15 cellular contexts compared by ENCODE assay signal in the genomic region with DNA sequence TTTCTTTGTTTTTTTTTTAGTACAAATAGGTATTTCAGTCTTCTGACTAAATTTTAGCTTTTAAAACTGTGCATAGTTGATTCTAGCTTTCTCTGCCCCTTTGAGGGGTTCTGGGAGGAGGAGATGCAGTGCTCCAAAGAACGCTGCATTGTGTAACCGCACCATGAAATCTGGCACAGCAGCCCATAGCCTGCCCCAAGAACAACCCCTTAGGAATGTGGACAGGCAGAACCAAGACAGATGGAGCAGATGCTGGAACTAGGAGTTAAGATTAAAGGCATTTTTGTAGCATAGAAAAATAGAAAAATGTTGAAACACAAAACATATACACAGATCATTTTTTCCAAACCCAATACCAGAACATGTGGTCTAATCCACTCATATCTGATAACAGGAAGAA.
DNase-seq lines count a peak whose midpoint lies in the region; ATAC-seq, FAIRE-seq and TF ChIP-seq lines count a peak whose summit lies in the region.
"Had no signal": no experiment of that assay in that cellular context is flagged by ENCODE, and none has a peak within 500 bp of the region (broad histone marks: within the 10 kb centered on the region; RNA-seq: fewer than 3 reads in every experiment).

No MANE protein-coding gene starts in this region.

- no peak for FAIRE-seq in GM12891 (lab: Jason Lieb, UNC)
- FAIRE-seq: GM12878, H1 had no signal

- H3K27ac Mint-ChIP-seq in osteocyte (ENCODE audit: unreplicated experiment) = peak overlapping the region; percentile 73
- no peak overlapping the region for H3K27ac Mint-ChIP-seq in activated naive CD8-positive, alpha-beta T cell treated with anti-CD3 and anti-CD28 coated beads for 36 hours
- H3K27ac Mint-ChIP-seq in natural killer cell treated with Interleukin-12 subunit alpha and Interleukin-12 subunit beta and Interleukin-15 and Interleukin-18, amount 100 ng/mL, for 72 hours = no peak overlapping the region
- H3K27ac Mint-ChIP-seq: immature natural killer cell had no signal

- H3K4me3 ChIP-seq in foreskin fibroblast (ENCODE audit: low read depth in 1 of 2, low read length in 2 of 2) = no peak overlapping the region
- H3K4me3 ChIP-seq: breast epithelium, GM12878, skin epidermis had no signal

- no peak for TF ChIP-seq POLR2A in GM12891 (IDR thresholded peaks at IDR 0.05; ENCODE audit: low read depth, low read length)

- H3K9me3 Mint-ChIP-seq in osteocyte (ENCODE audit: unreplicated experiment) = no peaks in the 10 kb centered on the region
- no peaks in the 10 kb centered on the region for H3K9me3 Mint-ChIP-seq in activated naive CD8-positive, alpha-beta T cell treated with anti-CD3 and anti-CD28 coated beads for 36 hours
- peaks cover 10% of the 10 kb centered on the region for H3K9me3 Mint-ChIP-seq in natural killer cell treated with Interleukin-12 subunit alpha and Interleukin-12 subunit beta and Interleukin-15 and Interleukin-18, amount 100 ng/mL, for 72 hours

- H3K27me3 Mint-ChIP-seq in osteocyte (ENCODE audit: unreplicated experiment) = no peaks in the 10 kb centered on the region
- no peaks in the 10 kb centered on the region for H3K27me3 Mint-ChIP-seq in activated naive CD8-positive, alpha-beta T cell treated with anti-CD3 and anti-CD28 coated beads for 36 hours
- peaks cover 0 to 6% of the 10 kb centered on the region in 2 donors for H3K27me3 Mint-ChIP-seq in natural killer cell treated with Interleukin-12 subunit alpha and Interleukin-12 subunit beta and Interleukin-15 and Interleukin-18, amount 100 ng/mL, for 72 hours

- peak; percentile 97 for ATAC-seq in Right ventricle myocardium inferior
- ATAC-seq in natural killer cell treated with Interleukin-12 subunit alpha and Interleukin-12 subunit beta and Interleukin-15 and Interleukin-18, amount 100 ng/mL, for 72 hours = no peak
- ATAC-seq: activated T-cell treated with anti-CD3 and anti-CD28 coated beads, Interleukin-2, amount 50 U/mL, for 4 hours; GM12878 had no signal

- no peak for TF ChIP-seq CTCF in foreskin fibroblast (IDR thresholded peaks at IDR 0.05; ENCODE audit: low read depth, low read length)
- TF ChIP-seq CTCF in osteocyte (IDR thresholded peaks at IDR 0.05) = no peak

- DNase-seq in Right ventricle myocardium inferior (ENCODE audit: missing footprints) (peak; percentile 63), cardiac septum (ENCODE audit: low spot score) (no peak), foreskin fibroblast (peak; percentile 50 to 85), osteocyte (ENCODE audit: extremely low spot score, unreplicated experiment) (no peak), cerebellar cortex (ENCODE audit: low spot score) (no peak), GM12891 (ENCODE audit: insufficient read length, low spot score) (no peak)
- DNase-seq in activated naive CD8-positive, alpha-beta T cell treated with anti-CD3 and anti-CD28 coated beads for 36 hours = no peak
- no peak for DNase-seq in natural killer cell treated with Interleukin-12 subunit alpha and Interleukin-12 subunit beta and Interleukin-15 and Interleukin-18, amount 100 ng/mL, for 72 hours (ENCODE audit: low spot score)
- DNase-seq: activated T-cell treated with anti-CD3 and anti-CD28 coated beads, Interleukin-2, amount 50 U/mL, for 4 hours; erythroblast; immature natural killer cell had no signal

- intact Hi-C loops in Right ventricle myocardium inferior (cut with DNase I) = no loop called here
- intact Hi-C loops in cardiac septum (cut with DNase I) = no loop called here

- H3K4me3 Mint-ChIP-seq in osteocyte (ENCODE audit: unreplicated experiment) = no peak overlapping the region
- no peak overlapping the region for H3K4me3 Mint-ChIP-seq in activated naive CD8-positive, alpha-beta T cell treated with anti-CD3 and anti-CD28 coated beads for 36 hours
- no peak overlapping the region for H3K4me3 Mint-ChIP-seq in natural killer cell treated with Interleukin-12 subunit alpha and Interleukin-12 subunit beta and Interleukin-15 and Interleukin-18, amount 100 ng/mL, for 72 hours
- H3K4me3 Mint-ChIP-seq: activated T-cell treated with anti-CD3 and anti-CD28 coated beads, Interleukin-2, amount 50 U/mL, for 4 hours; immature natural killer cell had no signal

- no peaks in the 10 kb centered on the region for H3K36me3 Mint-ChIP-seq in osteocyte (ENCODE audit: unreplicated experiment)
- H3K36me3 Mint-ChIP-seq in activated naive CD8-positive, alpha-beta T cell treated with anti-CD3 and anti-CD28 coated beads for 36 hours = no peaks in the 10 kb centered on the region
- H3K36me3 Mint-ChIP-seq in natural killer cell treated with Interleukin-12 subunit alpha and Interleukin-12 subunit beta and Interleukin-15 and Interleukin-18, amount 100 ng/mL, for 72 hours = no peaks in the 10 kb centered on the region

- H3K4me1 Mint-ChIP-seq in osteocyte (ENCODE audit: unreplicated experiment) = peaks cover 14% of the 10 kb centered on the region
- no peaks in the 10 kb centered on the region for H3K4me1 Mint-ChIP-seq in activated naive CD8-positive, alpha-beta T cell treated with anti-CD3 and anti-CD28 coated beads for 36 hours
- H3K4me1 Mint-ChIP-seq in natural killer cell treated with Interleukin-12 subunit alpha and Interleukin-12 subunit beta and Interleukin-15 and Interleukin-18, amount 100 ng/mL, for 72 hours (ENCODE audit: low read depth in 2 of 2) = no peaks in the 10 kb centered on the region
- H3K4me1 Mint-ChIP-seq: immature natural killer cell had no signal

TF ChIP-seq in GM12891, 5 proteins besides CTCF, POLR2A, EP300 and RAD21:
- TF ChIP-seq PAX5 (IDR thresholded peaks at IDR 0.05; ENCODE audit: insufficient read depth, low read length, severe bottlenecking) (no peak), SPI1 (IDR thresholded peaks at IDR 0.05; ENCODE audit: low read depth, low read length) (no peak), POLR2AphosphoS5 (IDR thresholded peaks at IDR 0.05; ENCODE audit: low read depth, low read length) (no peak), POU2F2 (IDR thresholded peaks at IDR 0.05; ENCODE audit: low read depth, low read length) (no peak), TAF1 (IDR thresholded peaks at IDR 0.05; ENCODE audit: low read depth, low read length) (no peak)

Comparison
In these comparisons a context has a peak if more than half of its experiments do, and no peak if none do; other contexts are left out.
1. DNase-seq: peak in Right ventricle myocardium inferior (single experiment) and foreskin fibroblast (2 of 2); none in cardiac septum (single experiment), osteocyte (single experiment), cerebellar cortex (single experiment), activated naive CD8-positive, alpha-beta T cell treated with anti-CD3 and anti-CD28 coated beads for 36 hours (single experiment), natural killer cell treated with Interleukin-12 subunit alpha and Interleukin-12 subunit beta and Interleukin-15 and Interleukin-18, amount 100 ng/mL, for 72 hours (single experiment) and GM12891 (single experiment).